8 cellular contexts compared by ENCODE assay signal in the genomic region with DNA sequence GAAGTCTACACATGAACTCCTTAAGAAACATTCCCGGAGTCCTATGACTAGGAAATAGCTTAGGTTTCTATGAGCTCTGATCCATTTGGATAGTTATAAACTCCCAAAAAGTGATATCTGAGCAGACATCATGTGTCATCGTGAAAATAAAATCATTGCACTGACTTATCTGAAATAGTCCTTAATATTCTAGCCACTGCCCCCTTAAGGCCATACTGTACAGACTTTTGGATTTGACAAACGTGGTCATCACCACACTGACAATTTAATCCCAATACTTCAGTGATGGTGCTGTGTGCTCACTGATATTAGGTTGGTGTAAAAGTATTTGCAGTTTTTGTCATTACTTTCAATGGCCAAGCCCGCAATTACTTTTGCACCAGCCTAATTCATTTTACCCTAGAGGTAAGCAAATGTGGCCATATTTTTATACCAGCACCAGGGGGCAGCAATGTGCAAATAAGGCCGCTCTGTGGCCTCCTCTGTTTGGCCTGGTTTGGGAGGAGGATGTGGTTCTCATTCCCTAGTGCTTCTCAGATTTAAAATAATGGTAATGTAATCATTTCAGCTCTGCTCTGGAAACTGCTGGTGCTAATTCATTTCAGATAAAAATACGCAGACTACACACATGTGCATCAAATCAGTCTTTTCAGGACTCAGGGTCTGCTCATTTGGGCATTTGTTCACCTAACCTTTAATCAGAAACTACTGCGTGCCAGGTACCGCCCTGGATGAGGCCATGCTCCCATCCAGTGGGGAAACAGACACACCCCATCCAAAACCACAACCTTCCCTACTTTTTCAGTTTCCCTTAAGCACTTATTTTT.
DNase-seq lines count a peak whose midpoint lies in the region; ATAC-seq lines count a peak whose summit lies in the region.

No MANE protein-coding gene starts in this region.

- POLR2A ChIA-PET in CD4-positive, alpha-beta memory T cell (lab: Charles Lee; ENCODE audit: partially characterized antibody), result interaction anchor here (1.4 to 2.6 kb wide), 2 partner anchors 420 to 424 kb away, joined by 3 to 11 read pairs; partner anchors contain the start of gene FBXL5

- intact Hi-C loops in CD4-positive, alpha-beta memory T cell (cut with micrococcal nuclease), result loop anchor here (1.0 to 5.0 kb wide), 4 partner anchors 165 to 771 kb away; partner anchors contain the start of gene FAM200B

- no peaks in the 10 kb centered on the region for H3K9me3 ChIP-seq in CD4-positive, alpha-beta memory T cell (ENCODE audit: control insufficient read depth in 1 of 2, low read length in 2 of 2)

- H3K9me3 Mint-ChIP-seq in CD4-positive, alpha-beta memory T cell, result no peaks in the 10 kb centered on the region
- H3K9me3 Mint-ChIP-seq in activated CD8-positive, alpha-beta memory T cell treated with anti-CD3 and anti-CD28 coated beads, Interleukin-2, amount 10 ng/mL, durations not matched to agents 7 days and 5 days (ENCODE audit: low read depth), result no peaks in the 10 kb centered on the region

- no peaks in the 10 kb centered on the region for H3K27me3 Mint-ChIP-seq in CD4-positive, alpha-beta memory T cell
- no peaks in the 10 kb centered on the region for H3K27me3 Mint-ChIP-seq in activated CD8-positive, alpha-beta memory T cell treated with anti-CD3 and anti-CD28 coated beads, Interleukin-2, amount 10 ng/mL, durations not matched to agents 7 days and 5 days

- H3K27ac Mint-ChIP-seq in CD4-positive, alpha-beta memory T cell, result no peak overlapping the region
- no peak overlapping the region for H3K27ac Mint-ChIP-seq in activated CD8-positive, alpha-beta memory T cell treated with anti-CD3 and anti-CD28 coated beads, Interleukin-2, amount 10 ng/mL, durations not matched to agents 7 days and 5 days

- H3K4me1 ChIP-seq in CD4-positive, alpha-beta memory T cell (ENCODE audit: insufficient read depth, low read length), result peaks cover 27% of the 10 kb centered on the region

- H3K36me3 ChIP-seq in CD4-positive, alpha-beta memory T cell (ENCODE audit: insufficient read depth, low read length), result no peaks in the 10 kb centered on the region

- no peaks in the 10 kb centered on the region for H3K36me3 Mint-ChIP-seq in CD4-positive, alpha-beta memory T cell
- H3K36me3 Mint-ChIP-seq in activated CD8-positive, alpha-beta memory T cell treated with anti-CD3 and anti-CD28 coated beads, Interleukin-2, amount 10 ng/mL, durations not matched to agents 7 days and 5 days, result no peaks in the 10 kb centered on the region

- H3K4me1 Mint-ChIP-seq in CD4-positive, alpha-beta memory T cell, result peaks cover 18 to 32% (median 27%) of the 10 kb centered on the region in 4 donors
- peaks cover 23% of the 10 kb centered on the region for H3K4me1 Mint-ChIP-seq in activated CD8-positive, alpha-beta memory T cell treated with anti-CD3 and anti-CD28 coated beads, Interleukin-2, amount 10 ng/mL, durations not matched to agents 7 days and 5 days

- ATAC-seq in GM19328 (IDR thresholded peaks at IDR 0.05; ENCODE audit: unreplicated experiment), result peak; percentile 80
- peak; percentile 78 for ATAC-seq in HG03442 (IDR thresholded peaks at IDR 0.05; ENCODE audit: unreplicated experiment)
- peak; percentile 81 for ATAC-seq in activated CD8-positive, alpha-beta memory T cell treated with anti-CD3 and anti-CD28 coated beads, Interleukin-2, amount 10 ng/mL, durations not matched to agents 7 days and 5 days

- no peak overlapping the region for H3K4me3 Mint-ChIP-seq in CD4-positive, alpha-beta memory T cell
- no peak overlapping the region for H3K4me3 Mint-ChIP-seq in activated CD8-positive, alpha-beta memory T cell treated with anti-CD3 and anti-CD28 coated beads, Interleukin-2, amount 10 ng/mL, durations not matched to agents 7 days and 5 days

- H3K4me3 ChIP-seq in CD4-positive, alpha-beta memory T cell (ENCODE audit: low read length in 2 of 2), result no peak overlapping the region

- CTCF ChIA-PET in CD4-positive, alpha-beta memory T cell (lab: Charles Lee; ENCODE audit: partially characterized antibody), result interaction anchor here (1.1 to 4.1 kb wide), 10 partner anchors 9 to 420 kb away, joined by 3 to 81 read pairs (median 4); no protein-coding TSS in a partner anchor
- CTCF ChIA-PET in activated CD8-positive, alpha-beta memory T cell treated with anti-CD3 and anti-CD28 coated beads, Interleukin-2, amount 10 ng/mL, durations not matched to agents 7 days and 5 days (lab: Charles Lee), result interaction anchor here (0.7 to 4.5 kb wide), 6 partner anchors 19 to 770 kb away, joined by 3 to 23 read pairs (median 4); no protein-coding TSS in a partner anchor

- H3K27ac ChIP-seq in CD4-positive, alpha-beta memory T cell (ENCODE audit: low read depth, low read length), result no peak overlapping the region

- DNase-seq in CD4-positive, alpha-beta memory T cell, result peak; percentile 66 to 70 (median 67)
- DNase-seq in NOMO-1 (lab: John Stamatoyannopoulos, UW; ENCODE audit: unreplicated experiment in 2 of 2), result peak; percentile 69 to 76
- DNase-seq in activated CD8-positive, alpha-beta memory T cell treated with anti-CD3 and anti-CD28 coated beads, Interleukin-2, amount 10 ng/mL, durations not matched to agents 7 days and 5 days, result peak; percentile 80
- peak; percentile 54 for DNase-seq in epidermal melanocyte (ENCODE audit: insufficient read length, low spot score)
- peak; percentile 88 for DNase-seq in myocyte (ENCODE audit: low read depth)
- peak; percentile 52 for DNase-seq in stimulated activated CD8-positive, alpha-beta memory T cell treated with anti-CD3 and anti-CD28 coated beads, Interleukin-7, amount 100 ng/mL, for 24 hours (ENCODE audit: low read depth)

- no peaks in the 10 kb centered on the region for H3K27me3 ChIP-seq in CD4-positive, alpha-beta memory T cell (ENCODE audit: insufficient read depth, low read length)
